In the genomic region with DNA sequence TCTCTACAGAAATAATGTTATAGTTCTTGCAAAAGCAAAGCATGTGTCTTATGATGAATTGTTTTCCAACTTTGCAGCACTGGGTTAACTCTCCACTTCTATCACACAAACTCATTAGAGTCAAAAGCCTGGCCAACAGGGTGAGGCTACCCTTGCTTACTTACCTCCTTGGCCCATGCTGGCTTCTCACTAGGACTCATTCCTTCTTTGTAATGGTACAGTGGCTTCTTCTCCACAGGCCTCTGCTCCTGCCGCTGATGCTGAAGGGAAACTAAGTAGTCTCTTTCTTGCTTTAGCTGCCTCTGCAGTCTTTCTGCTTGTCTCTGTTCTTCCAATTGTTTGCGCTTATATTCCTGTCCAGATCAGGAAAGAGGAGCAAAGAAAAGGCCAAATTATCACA, we compare ENCODE assay signal across 28 cellular contexts.
"Had no signal": no experiment of that assay in that cellular context is flagged by ENCODE, and none has a peak within 500 bp of the region (broad histone marks: within the 10 kb centered on the region; RNA-seq: fewer than 3 reads in every experiment).

No MANE protein-coding gene starts in this region.

- H3K9me3 Mint-ChIP-seq: natural killer cell treated with Interleukin-12 subunit alpha and Interleukin-12 subunit beta and Interleukin-15 and Interleukin-18, amount 100 ng/mL, for 72 hours; nephron progenitor cell; neural crest cell; stimulated activated effector memory CD8-positive, alpha-beta T cell treated with anti-CD3 and anti-CD28 coated beads, Interleukin-12 subunit alpha, Interleukin-12 subunit beta, amount 100 ng/mL, for 72 hours; stimulated activated naive B cell treated with anti-CD40 and anti-IgM and Interleukin-4, amounts not matched to agents 10 μg/mL and 1 μg/mL and 100 μg/mL, for 72 hours; stimulated activated naive CD8-positive, alpha-beta T cell treated with anti-CD3 and anti-CD28 coated beads, Interleukin-15, Interleukin-2, amounts not matched to agents 100 ng/mL and 50 ng/mL, for 24 hours had no signal

- H3K36me3 ChIP-seq: ovary, right lobe of liver, thoracic aorta, thyroid gland, tibial nerve, vagina had no signal

- H3K27me3 ChIP-seq: ovary, right lobe of liver, sigmoid colon, stomach, thyroid gland, tibial nerve, upper lobe of left lung, vagina had no signal

- H3K4me3 Mint-ChIP-seq: natural killer cell treated with Interleukin-12 subunit alpha and Interleukin-12 subunit beta and Interleukin-15 and Interleukin-18, amount 100 ng/mL, for 72 hours; nephron progenitor cell; neural crest cell; stimulated activated effector memory CD8-positive, alpha-beta T cell treated with anti-CD3 and anti-CD28 coated beads, Interleukin-12 subunit alpha, Interleukin-12 subunit beta, amount 100 ng/mL, for 72 hours; stimulated activated naive B cell treated with anti-CD40 and anti-IgM and Interleukin-4, amounts not matched to agents 10 μg/mL and 1 μg/mL and 100 μg/mL, for 72 hours; stimulated activated naive CD8-positive, alpha-beta T cell treated with anti-CD3 and anti-CD28 coated beads, Interleukin-15, Interleukin-2, amounts not matched to agents 100 ng/mL and 50 ng/mL, for 24 hours had no signal

- H3K27me3 Mint-ChIP-seq: natural killer cell treated with Interleukin-12 subunit alpha and Interleukin-12 subunit beta and Interleukin-15 and Interleukin-18, amount 100 ng/mL, for 72 hours; progenitor cell of endocrine pancreas; stimulated activated naive B cell treated with anti-CD40 and anti-IgM and Interleukin-4, amounts not matched to agents 10 μg/mL and 1 μg/mL and 100 μg/mL, for 72 hours; stimulated activated naive CD8-positive, alpha-beta T cell treated with anti-CD3 and anti-CD28 coated beads, Interleukin-15, Interleukin-2, amounts not matched to agents 100 ng/mL and 50 ng/mL, for 24 hours had no signal

- H3K4me1 ChIP-seq: psoas muscle, sigmoid colon, tibial nerve, upper lobe of left lung, vagina had no signal

- H3K9ac ChIP-seq: parathyroid adenoma had no signal

- H3K36me3 Mint-ChIP-seq: stimulated activated naive B cell treated with anti-CD40 and anti-IgM and Interleukin-4, amounts not matched to agents 10 μg/mL and 1 μg/mL and 100 μg/mL, for 72 hours had no signal

- H3K27ac Mint-ChIP-seq: natural killer cell treated with Interleukin-12 subunit alpha and Interleukin-12 subunit beta and Interleukin-15 and Interleukin-18, amount 100 ng/mL, for 72 hours; nephron progenitor cell; progenitor cell of endocrine pancreas; stimulated activated effector memory CD8-positive, alpha-beta T cell treated with anti-CD3 and anti-CD28 coated beads, Interleukin-12 subunit alpha, Interleukin-12 subunit beta, amount 100 ng/mL, for 72 hours; stimulated activated naive B cell treated with anti-CD40 and anti-IgM and Interleukin-4, amounts not matched to agents 10 μg/mL and 1 μg/mL and 100 μg/mL, for 72 hours; stimulated activated naive CD8-positive, alpha-beta T cell treated with anti-CD3 and anti-CD28 coated beads, Interleukin-15, Interleukin-2, amounts not matched to agents 100 ng/mL and 50 ng/mL, for 24 hours had no signal

- DNase-seq: nephron progenitor cell; occipital lobe; ovary; posterior cingulate gyrus; psoas muscle; right cardiac atrium; right lobe of liver; sigmoid colon; small intestine; stimulated activated CD4-positive, alpha-beta T cell treated with anti-CD3 and anti-CD28 coated beads, Interleukin-15, amount 100 ng/mL, for 24 hours; stimulated activated CD4-positive, alpha-beta T cell treated with anti-CD3 and anti-CD28 coated beads, Interleukin-2, amount 100 ng/mL, for 24 hours; stimulated activated CD4-positive, alpha-beta T cell treated with anti-CD3 and anti-CD28 coated beads, Interleukin-2, amount 100 ng/mL, for 48 hours; stimulated activated CD4-positive, alpha-beta T cell treated with anti-CD3 and anti-CD28 coated beads, Interleukin-4, amount 100 ng/mL, for 24 hours; stimulated activated naive B cell treated with anti-CD40 and anti-IgM and Interleukin-4, amounts not matched to agents 10 μg/mL and 1 μg/mL and 100 μg/mL, for 72 hours; stimulated activated naive CD4-positive, alpha-beta T cell treated with Interleukin-2 at 50 U/mL for 16 hours; stomach; thyroid gland; trophoblast cell; upper lobe of left lung had no signal

- H3K9me3 ChIP-seq: ovary, psoas muscle, right lobe of liver, sigmoid colon, stomach, thoracic aorta, thyroid gland, tibial nerve, upper lobe of left lung, vagina had no signal

- ATAC-seq: natural killer cell treated with Interleukin-12 subunit alpha and Interleukin-12 subunit beta and Interleukin-15 and Interleukin-18, amount 100 ng/mL, for 72 hours; psoas muscle; right cardiac atrium; right lobe of liver; stimulated activated effector memory CD8-positive, alpha-beta T cell treated with anti-CD3 and anti-CD28 coated beads, Interleukin-12 subunit alpha, Interleukin-12 subunit beta, amount 100 ng/mL, for 72 hours; stimulated activated naive B cell treated with anti-CD40 and anti-IgM and Interleukin-4, amounts not matched to agents 10 μg/mL and 1 μg/mL and 100 μg/mL, for 72 hours had no signal

- H3K4me3 ChIP-seq: ovary, psoas muscle, right lobe of liver, sigmoid colon, stomach, thoracic aorta, thyroid gland, tibial nerve, upper lobe of left lung, vagina had no signal

- H2AFZ ChIP-seq: parathyroid adenoma had no signal

- H3K79me2 ChIP-seq: parathyroid adenoma had no signal

- H3K4me1 Mint-ChIP-seq: nephron progenitor cell; stimulated activated effector memory CD8-positive, alpha-beta T cell treated with anti-CD3 and anti-CD28 coated beads, Interleukin-12 subunit alpha, Interleukin-12 subunit beta, amount 100 ng/mL, for 72 hours; stimulated activated naive B cell treated with anti-CD40 and anti-IgM and Interleukin-4, amounts not matched to agents 10 μg/mL and 1 μg/mL and 100 μg/mL, for 72 hours had no signal

- H3K27ac ChIP-seq: ovary, parathyroid adenoma, psoas muscle, right lobe of liver, sigmoid colon, stomach, thoracic aorta, thyroid gland, tibial nerve, upper lobe of left lung, vagina had no signal
